9 cellular contexts compared by ENCODE assay signal in the genomic region with DNA sequence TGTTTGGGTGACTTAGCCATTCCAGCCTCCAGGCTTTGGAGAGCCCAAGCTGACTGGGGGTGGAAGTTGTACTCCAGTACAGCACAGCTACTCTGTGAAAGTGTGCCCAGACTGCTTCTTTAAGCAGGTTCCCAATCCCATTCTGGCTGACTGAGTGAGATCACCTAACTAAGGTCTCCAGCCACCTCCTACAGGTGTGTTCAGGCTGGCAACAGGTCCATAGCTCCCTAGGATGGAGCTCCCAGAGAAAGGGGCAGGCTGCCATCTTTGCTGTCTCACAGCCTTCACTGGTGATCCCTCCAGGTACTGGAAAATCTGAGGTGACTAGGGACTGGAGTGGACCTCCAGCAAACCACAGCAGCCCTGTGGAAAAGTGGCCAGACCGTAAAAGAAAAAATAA.
"Had no signal": no experiment of that assay in that cellular context is flagged by ENCODE, and none has a peak within 500 bp of the region (broad histone marks: within the 10 kb centered on the region; RNA-seq: fewer than 3 reads in every experiment).

No MANE protein-coding gene starts in this region.

- DNase-seq: H7, Karpas-422, KBM-7 had no signal

- H3K36me3 ChIP-seq: HAP-1 had no signal

- H3K4me1 ChIP-seq: HAP-1 had no signal

- ATAC-seq: GM23338, HCT116, HepG2 had no signal

- H3K27ac ChIP-seq: KMS-11 had no signal

- H3K4me2 ChIP-seq: GM23338, KMS-11 had no signal

- H3K9me3 ChIP-seq: HAP-1 had no signal

- H3K4me3 ChIP-seq: GM23338, HAP-1 had no signal

- H2AFZ ChIP-seq: GM23338 had no signal

- FAIRE-seq: H1, HepG2 had no signal
